1 cellular context compared by ENCODE assay signal in the genomic region with DNA sequence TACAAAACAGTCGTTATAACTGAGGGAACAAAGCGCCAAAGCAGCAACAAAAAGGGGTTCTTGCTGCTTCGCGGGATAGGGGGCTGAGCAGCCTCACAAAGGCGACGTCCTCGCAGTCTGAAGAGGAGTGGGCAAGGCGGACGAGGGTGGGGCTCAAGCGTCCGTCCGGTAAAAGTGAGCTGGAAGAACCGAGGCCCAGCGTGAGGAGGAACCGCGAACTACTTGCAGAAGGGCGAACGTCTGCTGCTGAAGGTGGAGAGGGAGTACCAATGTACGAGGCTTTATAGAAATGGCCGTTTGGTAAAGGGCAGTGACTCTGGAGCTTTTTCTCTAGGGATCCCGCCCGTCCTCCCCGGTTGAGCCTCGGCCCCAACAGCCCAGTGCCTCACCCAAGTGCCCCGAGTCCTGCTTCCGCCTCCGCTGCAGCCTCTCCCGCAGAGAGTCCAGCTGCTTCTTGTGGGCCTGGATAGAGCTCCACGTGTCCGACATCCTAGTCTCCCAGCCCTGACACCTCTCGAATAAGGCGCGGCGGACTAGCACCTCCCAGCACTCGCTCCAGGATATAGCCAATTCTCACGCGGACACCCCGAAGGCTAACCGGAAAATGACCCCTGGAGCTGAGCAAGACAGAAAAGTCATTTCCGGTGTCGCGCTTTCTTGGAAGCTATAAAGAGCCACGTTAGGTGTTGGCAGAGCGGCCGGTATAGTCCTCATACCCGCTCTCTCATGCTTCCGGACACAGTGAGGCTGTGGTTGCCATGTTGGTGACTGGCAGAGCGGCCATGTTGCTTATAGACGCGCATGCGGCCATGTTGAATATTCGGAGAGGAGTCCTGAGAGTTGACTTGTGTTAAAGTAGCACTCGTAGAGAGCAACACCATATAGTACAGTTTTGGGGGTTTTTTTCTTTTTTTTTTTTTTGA.
A peak's percentile ranks its signal among the peaks of the same experiment; 100 is the strongest.
TF ChIP-seq lines count a peak whose summit lies in the region.

METTL3 (minus strand) TSS at position 606 of the 923 bp plus-strand sequence; CDS start at position 489, 117 bp downstream.

TF ChIP-seq in GM12878, 131 proteins besides CTCF, POLR2A, EP300 and RAD21 (continued from another document and continues in another):
- TF ChIP-seq, protein P1, sequence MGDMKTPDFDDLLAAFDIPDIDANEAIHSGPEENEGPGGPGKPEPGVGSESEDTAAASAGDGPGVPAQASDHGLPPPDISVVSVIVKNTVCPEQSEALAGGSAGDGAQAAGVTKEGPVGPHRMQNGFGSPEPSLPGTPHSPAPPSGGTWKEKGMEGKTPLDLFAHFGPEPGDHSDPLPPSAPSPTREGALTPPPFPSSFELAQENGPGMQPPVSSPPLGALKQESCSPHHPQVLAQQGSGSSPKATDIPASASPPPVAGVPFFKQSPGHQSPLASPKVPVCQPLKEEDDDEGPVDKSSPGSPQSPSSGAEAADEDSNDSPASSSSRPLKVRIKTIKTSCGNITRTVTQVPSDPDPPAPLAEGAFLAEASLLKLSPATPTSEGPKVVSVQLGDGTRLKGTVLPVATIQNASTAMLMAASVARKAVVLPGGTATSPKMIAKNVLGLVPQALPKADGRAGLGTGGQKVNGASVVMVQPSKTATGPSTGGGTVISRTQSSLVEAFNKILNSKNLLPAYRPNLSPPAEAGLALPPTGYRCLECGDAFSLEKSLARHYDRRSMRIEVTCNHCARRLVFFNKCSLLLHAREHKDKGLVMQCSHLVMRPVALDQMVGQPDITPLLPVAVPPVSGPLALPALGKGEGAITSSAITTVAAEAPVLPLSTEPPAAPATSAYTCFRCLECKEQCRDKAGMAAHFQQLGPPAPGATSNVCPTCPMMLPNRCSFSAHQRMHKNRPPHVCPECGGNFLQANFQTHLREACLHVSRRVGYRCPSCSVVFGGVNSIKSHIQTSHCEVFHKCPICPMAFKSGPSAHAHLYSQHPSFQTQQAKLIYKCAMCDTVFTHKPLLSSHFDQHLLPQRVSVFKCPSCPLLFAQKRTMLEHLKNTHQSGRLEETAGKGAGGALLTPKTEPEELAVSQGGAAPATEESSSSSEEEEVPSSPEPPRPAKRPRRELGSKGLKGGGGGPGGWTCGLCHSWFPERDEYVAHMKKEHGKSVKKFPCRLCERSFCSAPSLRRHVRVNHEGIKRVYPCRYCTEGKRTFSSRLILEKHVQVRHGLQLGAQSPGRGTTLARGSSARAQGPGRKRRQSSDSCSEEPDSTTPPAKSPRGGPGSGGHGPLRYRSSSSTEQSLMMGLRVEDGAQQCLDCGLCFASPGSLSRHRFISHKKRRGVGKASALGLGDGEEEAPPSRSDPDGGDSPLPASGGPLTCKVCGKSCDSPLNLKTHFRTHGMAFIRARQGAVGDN (IDR thresholded peaks at IDR 0.05), result peak; percentile 59
- TF ChIP-seq, protein P2, sequence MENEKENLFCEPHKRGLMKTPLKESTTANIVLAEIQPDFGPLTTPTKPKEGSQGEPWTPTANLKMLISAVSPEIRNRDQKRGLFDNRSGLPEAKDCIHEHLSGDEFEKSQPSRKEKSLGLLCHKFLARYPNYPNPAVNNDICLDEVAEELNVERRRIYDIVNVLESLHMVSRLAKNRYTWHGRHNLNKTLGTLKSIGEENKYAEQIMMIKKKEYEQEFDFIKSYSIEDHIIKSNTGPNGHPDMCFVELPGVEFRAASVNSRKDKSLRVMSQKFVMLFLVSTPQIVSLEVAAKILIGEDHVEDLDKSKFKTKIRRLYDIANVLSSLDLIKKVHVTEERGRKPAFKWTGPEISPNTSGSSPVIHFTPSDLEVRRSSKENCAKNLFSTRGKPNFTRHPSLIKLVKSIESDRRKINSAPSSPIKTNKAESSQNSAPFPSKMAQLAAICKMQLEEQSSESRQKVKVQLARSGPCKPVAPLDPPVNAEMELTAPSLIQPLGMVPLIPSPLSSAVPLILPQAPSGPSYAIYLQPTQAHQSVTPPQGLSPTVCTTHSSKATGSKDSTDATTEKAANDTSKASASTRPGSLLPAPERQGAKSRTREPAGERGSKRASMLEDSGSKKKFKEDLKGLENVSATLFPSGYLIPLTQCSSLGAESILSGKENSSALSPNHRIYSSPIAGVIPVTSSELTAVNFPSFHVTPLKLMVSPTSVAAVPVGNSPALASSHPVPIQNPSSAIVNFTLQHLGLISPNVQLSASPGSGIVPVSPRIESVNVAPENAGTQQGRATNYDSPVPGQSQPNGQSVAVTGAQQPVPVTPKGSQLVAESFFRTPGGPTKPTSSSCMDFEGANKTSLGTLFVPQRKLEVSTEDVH (IDR thresholded peaks at IDR 0.05; ENCODE audit: low read depth, partially characterized antibody), result peak; percentile 91
- peak; percentile 35 for TF ChIP-seq RELA (IDR thresholded peaks at IDR 0.05; ENCODE audit: borderline replicate concordance, partially characterized antibody)
- TF ChIP-seq POLR2AphosphoS5 (IDR thresholded peaks at IDR 0.05; ENCODE audit: low read length), result peak; percentile 64; the same call in 1 of the 2 replicates
- TF ChIP-seq RELB (IDR thresholded peaks at IDR 0.05; ENCODE audit: low read depth), result peak; percentile 74
- TF ChIP-seq ZZZ3 (IDR thresholded peaks at IDR 0.05; ENCODE audit: control insufficient read depth, insufficient read length, low read depth), result no peak
- 0 out of 2 replicates have a peak, but pooled peaks have one; percentile 23 for TF ChIP-seq ATF3 (IDR thresholded peaks at IDR 0.05; ENCODE audit: borderline replicate concordance, extremely low read depth, low read depth, low read length)
- TF ChIP-seq, protein P3, sequence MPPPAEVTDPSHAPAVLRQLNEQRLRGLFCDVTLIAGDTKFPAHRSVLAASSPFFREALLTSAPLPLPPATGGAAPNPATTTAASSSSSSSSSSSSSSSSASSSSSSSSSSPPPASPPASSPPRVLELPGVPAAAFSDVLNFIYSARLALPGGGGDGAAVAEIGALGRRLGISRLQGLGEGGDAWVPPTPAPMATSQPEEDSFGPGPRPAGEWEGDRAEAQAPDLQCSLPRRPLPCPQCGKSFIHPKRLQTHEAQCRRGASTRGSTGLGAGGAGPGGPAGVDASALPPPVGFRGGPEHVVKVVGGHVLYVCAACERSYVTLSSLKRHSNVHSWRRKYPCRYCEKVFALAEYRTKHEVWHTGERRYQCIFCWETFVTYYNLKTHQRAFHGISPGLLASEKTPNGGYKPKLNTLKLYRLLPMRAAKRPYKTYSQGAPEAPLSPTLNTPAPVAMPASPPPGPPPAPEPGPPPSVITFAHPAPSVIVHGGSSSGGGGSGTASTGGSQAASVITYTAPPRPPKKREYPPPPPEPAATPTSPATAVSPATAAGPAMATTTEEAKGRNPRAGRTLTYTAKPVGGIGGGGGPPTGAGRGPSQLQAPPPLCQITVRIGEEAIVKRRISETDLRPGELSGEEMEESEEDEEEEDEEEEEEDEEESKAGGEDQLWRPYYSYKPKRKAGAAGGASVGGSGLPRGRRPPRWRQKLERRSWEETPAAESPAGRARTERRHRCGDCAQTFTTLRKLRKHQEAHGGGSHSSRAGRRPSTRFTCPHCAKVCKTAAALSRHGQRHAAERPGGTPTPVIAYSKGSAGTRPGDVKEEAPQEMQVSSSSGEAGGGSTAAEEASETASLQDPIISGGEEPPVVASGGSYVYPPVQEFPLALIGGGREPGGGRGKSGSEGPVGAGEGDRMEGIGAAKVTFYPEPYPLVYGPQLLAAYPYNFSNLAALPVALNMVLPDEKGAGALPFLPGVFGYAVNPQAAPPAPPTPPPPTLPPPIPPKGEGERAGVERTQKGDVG (CRISPR knock-in tag; IDR thresholded peaks at IDR 0.05), result no peak
- peak; percentile 67 for TF ChIP-seq RAD51 (IDR thresholded peaks at IDR 0.05)
- peak; percentile 54 for TF ChIP-seq SMAD5 (IDR thresholded peaks at IDR 0.05; ENCODE audit: low read depth)
- peak; percentile 72 for TF ChIP-seq ATF7 (IDR thresholded peaks at IDR 0.05; ENCODE audit: low read depth)
- TF ChIP-seq LARP7 (IDR thresholded peaks at IDR 0.05), result peak; percentile 59; the same call in 1 of the 2 replicates
- TF ChIP-seq BCL11A (IDR thresholded peaks at IDR 0.05; ENCODE audit: low read depth, low read length), result 0 out of 2 replicates have a peak, but pooled peaks have one; percentile 9
- peak; percentile 44 for TF ChIP-seq KLF5 (IDR thresholded peaks at IDR 0.05; ENCODE audit: partially characterized antibody)
- TF ChIP-seq EGR1 (IDR thresholded peaks at IDR 0.05; ENCODE audit: borderline replicate concordance in 1 of 2, low read depth in 2 of 2, low read length in 2 of 2), result 0 out of 3 replicates have a peak, but pooled peaks of 1 of the 2 experiments have one; percentile 1
- TF ChIP-seq SMAD1 (IDR thresholded peaks at IDR 0.05; ENCODE audit: low read depth, partially characterized antibody), result peak; percentile 75
- no peak for TF ChIP-seq RB1 (IDR thresholded peaks at IDR 0.05; ENCODE audit: borderline replicate concordance)
- TF ChIP-seq NR2C2 (IDR thresholded peaks at IDR 0.05; ENCODE audit: borderline replicate concordance, control insufficient read depth, insufficient read length, low read depth), result no peak
- TF ChIP-seq, protein P4, sequence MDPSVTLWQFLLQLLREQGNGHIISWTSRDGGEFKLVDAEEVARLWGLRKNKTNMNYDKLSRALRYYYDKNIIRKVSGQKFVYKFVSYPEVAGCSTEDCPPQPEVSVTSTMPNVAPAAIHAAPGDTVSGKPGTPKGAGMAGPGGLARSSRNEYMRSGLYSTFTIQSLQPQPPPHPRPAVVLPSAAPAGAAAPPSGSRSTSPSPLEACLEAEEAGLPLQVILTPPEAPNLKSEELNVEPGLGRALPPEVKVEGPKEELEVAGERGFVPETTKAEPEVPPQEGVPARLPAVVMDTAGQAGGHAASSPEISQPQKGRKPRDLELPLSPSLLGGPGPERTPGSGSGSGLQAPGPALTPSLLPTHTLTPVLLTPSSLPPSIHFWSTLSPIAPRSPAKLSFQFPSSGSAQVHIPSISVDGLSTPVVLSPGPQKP (IDR thresholded peaks at IDR 0.05; ENCODE audit: low read depth, low read length), result peak; percentile 84; the same call in 1 of the 2 replicates
- TF ChIP-seq SIX5 (IDR thresholded peaks at IDR 0.05; ENCODE audit: low read depth, low read length, severe bottlenecking), result peak; percentile 94
- peak; percentile 90 for TF ChIP-seq NBN (IDR thresholded peaks at IDR 0.05)
- TF ChIP-seq MEF2A (IDR thresholded peaks at IDR 0.05; ENCODE audit: insufficient read depth, low read depth, low read length), result 0 out of 2 replicates have a peak, but pooled peaks have one; percentile 16
- no peak; the same call in 1 of the 2 replicates for TF ChIP-seq BACH1 (IDR thresholded peaks at IDR 0.05; ENCODE audit: borderline replicate concordance)
- TF ChIP-seq, protein P5, sequence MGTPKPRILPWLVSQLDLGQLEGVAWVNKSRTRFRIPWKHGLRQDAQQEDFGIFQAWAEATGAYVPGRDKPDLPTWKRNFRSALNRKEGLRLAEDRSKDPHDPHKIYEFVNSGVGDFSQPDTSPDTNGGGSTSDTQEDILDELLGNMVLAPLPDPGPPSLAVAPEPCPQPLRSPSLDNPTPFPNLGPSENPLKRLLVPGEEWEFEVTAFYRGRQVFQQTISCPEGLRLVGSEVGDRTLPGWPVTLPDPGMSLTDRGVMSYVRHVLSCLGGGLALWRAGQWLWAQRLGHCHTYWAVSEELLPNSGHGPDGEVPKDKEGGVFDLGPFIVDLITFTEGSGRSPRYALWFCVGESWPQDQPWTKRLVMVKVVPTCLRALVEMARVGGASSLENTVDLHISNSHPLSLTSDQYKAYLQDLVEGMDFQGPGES (IDR thresholded peaks at IDR 0.05), result peak; percentile 39; the same call in 1 of the 2 replicates
- peak; percentile 43 for TF ChIP-seq RUNX3 (IDR thresholded peaks at IDR 0.05; ENCODE audit: low read length)
- peak; percentile 93 for TF ChIP-seq TARDBP (IDR thresholded peaks at IDR 0.05; ENCODE audit: borderline replicate concordance)
- TF ChIP-seq TAF1 (IDR thresholded peaks at IDR 0.05; ENCODE audit: borderline replicate concordance, low read depth, low read length), result peak; percentile 84
- peak; percentile 79; the same call in 1 of the 2 replicates for TF ChIP-seq SIN3A (IDR thresholded peaks at IDR 0.05; ENCODE audit: low read depth, low read length)
- TF ChIP-seq ZBTB40 (IDR thresholded peaks at IDR 0.05; ENCODE audit: borderline replicate concordance), result peak; percentile 98
- TF ChIP-seq PML (IDR thresholded peaks at IDR 0.05; ENCODE audit: low read length), result peak; percentile 56; the same call in 1 of the 2 replicates
- TF ChIP-seq IKZF1 (conservative IDR thresholded peaks at IDR 0.05), result peak; percentile 97
